1 cellular context compared by ENCODE assay signal in genomic region chr16:30922960-30923535, GRCh38.
TF ChIP-seq lines count a peak whose summit lies in the region.

No MANE protein-coding gene starts in this region.

TF ChIP-seq in HepG2, 621 proteins besides CTCF, POLR2A, EP300 and RAD21 (continued from another document and continues in another):
- TF ChIP-seq ARID4A (CRISPR knock-in tag; IDR thresholded peaks at IDR 0.05; ENCODE audit: borderline replicate concordance) (peak; percentile 31; the same call in 1 of the 2 replicates), RXRA (CRISPR knock-in tag; IDR thresholded peaks at IDR 0.05) (peak; percentile 53; the same call in 1 of the 2 replicates), ZNF687 (CRISPR knock-in tag; IDR thresholded peaks at IDR 0.05) (peak; percentile 39; the same call in 1 of the 2 replicates), TP53 (CRISPR knock-in tag; conservative IDR thresholded peaks at IDR 0.05) (0 out of 2 replicates have a peak, but pooled peaks have one; percentile 38), SOX13 (IDR thresholded peaks at IDR 0.05) (peak; percentile 21; the same call in 1 of the 2 replicates), SOX13 (CRISPR knock-in tag; conservative IDR thresholded peaks at IDR 0.05 in 1 of 2, IDR thresholded peaks at IDR 0.05 in 1 of 2) (peak in 1 of 2 experiments; percentile 73; a peak in 2 of 4 replicates), HMGA1 (CRISPR knock-in tag; conservative IDR thresholded peaks at IDR 0.05) (no peak), ZNF468 (CRISPR knock-in tag; IDR thresholded peaks at IDR 0.05) (no peak), ZNF720 (CRISPR knock-in tag; IDR thresholded peaks at IDR 0.05) (peak; percentile 63; the same call in 1 of the 2 replicates), ZNF414 (CRISPR knock-in tag; IDR thresholded peaks at IDR 0.05) (peak; percentile 55; the same call in 1 of the 2 replicates), KDM2A (CRISPR knock-in tag; IDR thresholded peaks at IDR 0.05; ENCODE audit: borderline replicate concordance, low read depth) (peak; percentile 92), TBL1XR1 (IDR thresholded peaks at IDR 0.05; ENCODE audit: borderline replicate concordance, low read length, partially characterized antibody) (peak; percentile 22), GABPA (IDR thresholded peaks at IDR 0.05; ENCODE audit: low read depth, low read length) (peak; percentile 68), GABPA (CRISPR knock-in tag; IDR thresholded peaks at IDR 0.05; ENCODE audit: low read depth) (peak; percentile 89), NFAT5 (CRISPR knock-in tag; IDR thresholded peaks at IDR 0.05) (0 out of 2 replicates have a peak, but pooled peaks have one; percentile 18), ATF4 (CRISPR knock-in tag; IDR thresholded peaks at IDR 0.05) (peak in 1 of 2 experiments; percentile 63; a peak in 2 of 4 replicates), BCL3 (CRISPR knock-in tag; IDR thresholded peaks at IDR 0.05) (peak; percentile 25; the same call in 1 of the 2 replicates), ZNF710 (CRISPR knock-in tag; IDR thresholded peaks at IDR 0.05; ENCODE audit: borderline replicate concordance) (peak; percentile 11; the same call in 1 of the 2 replicates), LCORL (IDR thresholded peaks at IDR 0.05) (no peak), LCORL (CRISPR knock-in tag; IDR thresholded peaks at IDR 0.05) (peak; percentile 22), NFKB2 (CRISPR knock-in tag; IDR thresholded peaks at IDR 0.05; ENCODE audit: borderline replicate concordance) (peak; percentile 38; the same call in 1 of the 2 replicates), ZSCAN20 (CRISPR knock-in tag; IDR thresholded peaks at IDR 0.05; ENCODE audit: borderline replicate concordance) (no peak), ZNF772 (CRISPR knock-in tag; IDR thresholded peaks at IDR 0.05) (peak; percentile 44; the same call in 1 of the 2 replicates), ZNF224 (CRISPR knock-in tag; IDR thresholded peaks at IDR 0.05) (no peak), KMT2A (CRISPR knock-in tag; IDR thresholded peaks at IDR 0.05) (no peak), ZNF101 (CRISPR knock-in tag; IDR thresholded peaks at IDR 0.05; ENCODE audit: borderline replicate concordance, low read depth) (no peak), YEATS4 (CRISPR knock-in tag; IDR thresholded peaks at IDR 0.05; ENCODE audit: borderline replicate concordance) (peak; percentile 75), ZNF713 (CRISPR knock-in tag; IDR thresholded peaks at IDR 0.05) (no peak; the same call in 1 of the 2 replicates), FOXA1 (IDR thresholded peaks at IDR 0.05) (no peak), FOXA1 (CRISPR knock-in tag; IDR thresholded peaks at IDR 0.05) (peak; percentile 61), KDM5B (CRISPR knock-in tag; IDR thresholded peaks at IDR 0.05; ENCODE audit: borderline replicate concordance) (peak; percentile 62; the same call in 1 of the 2 replicates), SALL1 (CRISPR knock-in tag; IDR thresholded peaks at IDR 0.05) (no peak), ATF7 (IDR thresholded peaks at IDR 0.05) (no peak), ATF7 (CRISPR knock-in tag; IDR thresholded peaks at IDR 0.05) (0 out of 2 replicates have a peak, but pooled peaks have one; percentile 2), RCOR2 (CRISPR knock-in tag; IDR thresholded peaks at IDR 0.05) (no peak), HOXA3 (CRISPR knock-in tag; IDR thresholded peaks at IDR 0.05) (peak; percentile 42), NCOR1 (IDR thresholded peaks at IDR 0.05; ENCODE audit: borderline replicate concordance, low read length) (peak; percentile 71; the same call in 1 of the 2 replicates), STAG1 (CRISPR knock-in tag; IDR thresholded peaks at IDR 0.05) (no peak), BRD4 (CRISPR knock-in tag; IDR thresholded peaks at IDR 0.05) (peak; percentile 85; the same call in 1 of the 2 replicates), SNAPC5 (CRISPR knock-in tag; IDR thresholded peaks at IDR 0.05; ENCODE audit: borderline replicate concordance) (0 out of 2 replicates have a peak, but pooled peaks have one; percentile 22), ATRX (CRISPR knock-in tag; IDR thresholded peaks at IDR 0.05; ENCODE audit: borderline replicate concordance) (peak; percentile 82; the same call in 1 of the 2 replicates), FOXC1 (CRISPR knock-in tag; IDR thresholded peaks at IDR 0.05; ENCODE audit: borderline replicate concordance) (peak; percentile 91; the same call in 1 of the 2 replicates), SSRP1 (CRISPR knock-in tag; IDR thresholded peaks at IDR 0.05) (peak; percentile 30; the same call in 1 of the 2 replicates), RELA (CRISPR knock-in tag; IDR thresholded peaks at IDR 0.05) (0 out of 2 replicates have a peak, but pooled peaks have one; percentile 14), ZNF383 (CRISPR knock-in tag; IDR thresholded peaks at IDR 0.05; ENCODE audit: borderline replicate concordance) (no peak)
